In genomic region chr14:65438266-65438933, GRCh38 we compare ENCODE assay signal across 21 cellular contexts. TPM values are rescaled to one million over a fixed set of nuclear protein-coding genes. Genes with fewer than 3 reads are reported as not detected.
DNase-seq lines count a peak whose midpoint lies in the region; ATAC-seq, FAIRE-seq and TF ChIP-seq lines count a peak whose summit lies in the region.
"Had no signal": no experiment of that assay in that cellular context is flagged by ENCODE, and none has a peak within 500 bp of the region (broad histone marks: within the 10 kb centered on the region; RNA-seq: fewer than 3 reads in every experiment).

No MANE protein-coding gene starts in this region.

- POLR2A ChIA-PET in activated CD4-positive, alpha-beta T cell treated with anti-CD3 and anti-CD28 coated beads, Interleukin-2, amount 10 ng/mL, durations not matched to agents 7 days and 5 days (lab: Charles Lee), result no interaction called here
- POLR2A ChIA-PET in activated CD8-positive, alpha-beta T cell treated with anti-CD3 and anti-CD28 coated beads, Interleukin-2, amount 10 ng/mL, durations not matched to agents 7 days and 5 days (lab: Charles Lee), result interaction anchor here (0.6 kb wide), 1 partner anchor 120 kb away, joined by 5 read pairs; no protein-coding TSS in a partner anchor

- no peaks in the 10 kb centered on the region for H3K27me3 Mint-ChIP-seq in activated CD4-positive, alpha-beta T cell treated with anti-CD3 and anti-CD28 coated beads, Interleukin-2, amount 10 ng/mL, durations not matched to agents 7 days and 5 days
- no peaks in the 10 kb centered on the region for H3K27me3 Mint-ChIP-seq in activated CD8-positive, alpha-beta T cell treated with anti-CD3 and anti-CD28 coated beads, Interleukin-2, amount 10 ng/mL, durations not matched to agents 7 days and 5 days (ENCODE audit: low read depth)
- no peaks in the 10 kb centered on the region for H3K27me3 Mint-ChIP-seq in natural killer cell treated with Interleukin-12 subunit alpha and Interleukin-12 subunit beta and Interleukin-15 and Interleukin-18, amount 100 ng/mL, for 72 hours
- H3K27me3 Mint-ChIP-seq: naive B cell had no signal

- peak overlapping the region; percentile 52 for H3K27ac Mint-ChIP-seq in activated CD4-positive, alpha-beta T cell treated with anti-CD3 and anti-CD28 coated beads, Interleukin-2, amount 10 ng/mL, durations not matched to agents 7 days and 5 days
- H3K27ac Mint-ChIP-seq in activated CD8-positive, alpha-beta T cell treated with anti-CD3 and anti-CD28 coated beads, Interleukin-2, amount 10 ng/mL, durations not matched to agents 7 days and 5 days, result peak overlapping the region; percentile 75
- H3K27ac Mint-ChIP-seq in natural killer cell treated with Interleukin-12 subunit alpha and Interleukin-12 subunit beta and Interleukin-15 and Interleukin-18, amount 100 ng/mL, for 72 hours, result peak overlapping the region; percentile 83 to 90
- H3K27ac Mint-ChIP-seq: progenitor cell of endocrine pancreas had no signal

- no peak for DNase-seq in activated CD4-positive, alpha-beta T cell treated with anti-CD3 and anti-CD28 coated beads, Interleukin-2, amount 10 ng/mL, durations not matched to agents 7 days and 5 days
- DNase-seq in activated CD4-positive, alpha-beta T cell treated with anti-CD3 and anti-CD28 coated beads, Interleukin-2, amount 50 U/mL, for 4 hours, result no peak
- no peak for DNase-seq in activated CD8-positive, alpha-beta T cell treated with anti-CD3 and anti-CD28 coated beads, Interleukin-2, amount 10 ng/mL, durations not matched to agents 7 days and 5 days
- DNase-seq in natural killer cell treated with Interleukin-12 subunit alpha and Interleukin-12 subunit beta and Interleukin-15 and Interleukin-18, amount 100 ng/mL, for 72 hours (ENCODE audit: low spot score), result no peak
- no peak for DNase-seq in H54 (ENCODE audit: insufficient read length, low spot score)
- DNase-seq in stimulated activated CD4-positive, alpha-beta T cell treated with anti-CD3 and anti-CD28 coated beads, Interleukin-12 subunit alpha, Interleukin-12 subunit beta, amount 100 ng/mL, for 4 hours, result no peak
- DNase-seq: amniotic stem cell, COR-L47, foreskin fibroblast, left ventricle myocardium superior, naive B cell, NCI-H1694 treated with DMSO at 0.1 percent for 48 hours, NCI-H446 treated with DMSO at 0.1 percent for 48 hours, SIG-M5, T1000, uterus had no signal

- CTCF ChIA-PET in activated CD4-positive, alpha-beta T cell treated with anti-CD3 and anti-CD28 coated beads, Interleukin-2, amount 10 ng/mL, durations not matched to agents 7 days and 5 days (lab: Charles Lee), result interaction anchor here (1.0 to 1.4 kb wide), 4 partner anchors 8 to 51 kb away, joined by 3 to 4 read pairs (median 4); no protein-coding TSS in a partner anchor
- CTCF ChIA-PET in activated CD8-positive, alpha-beta T cell treated with anti-CD3 and anti-CD28 coated beads, Interleukin-2, amount 10 ng/mL, durations not matched to agents 7 days and 5 days (lab: Charles Lee), result interaction anchor here (0.6 to 1.7 kb wide), 6 partner anchors 22 to 386 kb away, joined by 3 to 7 read pairs (median 3); partner anchors contain the start of gene FUT8

- H3K9me3 ChIP-seq in KOPT-K1 (ENCODE audit: insufficient read depth, low read length, poor library complexity, severe bottlenecking), result peaks cover 19% of the 10 kb centered on the region
- H3K9me3 ChIP-seq: uterus had no signal

- H3K9me3 Mint-ChIP-seq in activated CD4-positive, alpha-beta T cell treated with anti-CD3 and anti-CD28 coated beads, Interleukin-2, amount 10 ng/mL, durations not matched to agents 7 days and 5 days, result peaks cover 10% of the 10 kb centered on the region
- peaks cover 8% of the 10 kb centered on the region for H3K9me3 Mint-ChIP-seq in activated CD8-positive, alpha-beta T cell treated with anti-CD3 and anti-CD28 coated beads, Interleukin-2, amount 10 ng/mL, durations not matched to agents 7 days and 5 days (ENCODE audit: insufficient read depth)
- no peaks in the 10 kb centered on the region for H3K9me3 Mint-ChIP-seq in natural killer cell treated with Interleukin-12 subunit alpha and Interleukin-12 subunit beta and Interleukin-15 and Interleukin-18, amount 100 ng/mL, for 72 hours

- H3K36me3 ChIP-seq in KOPT-K1 (ENCODE audit: insufficient read depth, low read length), result peaks cover 26% of the 10 kb centered on the region
- H3K36me3 ChIP-seq: uterus had no signal

- peaks cover 40% of the 10 kb centered on the region for H3K4me1 Mint-ChIP-seq in activated CD4-positive, alpha-beta T cell treated with anti-CD3 and anti-CD28 coated beads, Interleukin-2, amount 10 ng/mL, durations not matched to agents 7 days and 5 days
- H3K4me1 Mint-ChIP-seq in activated CD8-positive, alpha-beta T cell treated with anti-CD3 and anti-CD28 coated beads, Interleukin-2, amount 10 ng/mL, durations not matched to agents 7 days and 5 days (ENCODE audit: low read depth), result peaks cover 47% of the 10 kb centered on the region
- H3K4me1 Mint-ChIP-seq in natural killer cell treated with Interleukin-12 subunit alpha and Interleukin-12 subunit beta and Interleukin-15 and Interleukin-18, amount 100 ng/mL, for 72 hours (ENCODE audit: low read depth in 2 of 2), result peaks cover 29 to 35% of the 10 kb centered on the region in 2 donors

- FAIRE-seq in H54 (lab: Jason Lieb, UNC), result no peak
- FAIRE-seq: endometrium, G401.6 had no signal

- H3K36me3 Mint-ChIP-seq in activated CD4-positive, alpha-beta T cell treated with anti-CD3 and anti-CD28 coated beads, Interleukin-2, amount 10 ng/mL, durations not matched to agents 7 days and 5 days (ENCODE audit: low read depth), result peaks cover 56% of the 10 kb centered on the region
- H3K36me3 Mint-ChIP-seq in activated CD8-positive, alpha-beta T cell treated with anti-CD3 and anti-CD28 coated beads, Interleukin-2, amount 10 ng/mL, durations not matched to agents 7 days and 5 days (ENCODE audit: low read depth), result peaks cover 60% of the 10 kb centered on the region
- peaks cover 21% of the 10 kb centered on the region for H3K36me3 Mint-ChIP-seq in natural killer cell treated with Interleukin-12 subunit alpha and Interleukin-12 subunit beta and Interleukin-15 and Interleukin-18, amount 100 ng/mL, for 72 hours

- no peak for TF ChIP-seq POLR2A in H54 (IDR thresholded peaks at IDR 0.05; ENCODE audit: low read depth, low read length)

- peak overlapping the region; percentile 24 for H3K27ac ChIP-seq in KOPT-K1 (ENCODE audit: low read depth, low read length, poor library complexity, severe bottlenecking)
- H3K27ac ChIP-seq: uterus had no signal

- peak; percentile 57 for ATAC-seq in activated CD8-positive, alpha-beta T cell treated with anti-CD3 and anti-CD28 coated beads, Interleukin-2, amount 10 ng/mL, durations not matched to agents 7 days and 5 days
- peak; percentile 75 to 83 for ATAC-seq in natural killer cell treated with Interleukin-12 subunit alpha and Interleukin-12 subunit beta and Interleukin-15 and Interleukin-18, amount 100 ng/mL, for 72 hours
- no peak for ATAC-seq in GM18907 (IDR thresholded peaks at IDR 0.05; ENCODE audit: unreplicated experiment)
- ATAC-seq: left ventricle myocardium superior had no signal

- H3K4me3 Mint-ChIP-seq in activated CD4-positive, alpha-beta T cell treated with anti-CD3 and anti-CD28 coated beads, Interleukin-2, amount 10 ng/mL, durations not matched to agents 7 days and 5 days, result no peak overlapping the region
- peak overlapping the region; percentile 23 for H3K4me3 Mint-ChIP-seq in activated CD8-positive, alpha-beta T cell treated with anti-CD3 and anti-CD28 coated beads, Interleukin-2, amount 10 ng/mL, durations not matched to agents 7 days and 5 days
- H3K4me3 Mint-ChIP-seq in natural killer cell treated with Interleukin-12 subunit alpha and Interleukin-12 subunit beta and Interleukin-15 and Interleukin-18, amount 100 ng/mL, for 72 hours, result peak overlapping the region; percentile 70

RNA-seq across cellular contexts. Expression of gene FUT8, which starts 25.9 kb away (rescaled TPM):
- total RNA-seq in activated CD4-positive, alpha-beta T cell treated with anti-CD3 and anti-CD28 coated beads, Interleukin-2, amount 10 ng/mL, durations not matched to agents 7 days and 5 days, result 10 to 100 TPM; 70.9 to 79.2 TPM
- 100 to 1,000 TPM in 1 of 2 experiments, 10 to 100 TPM in 1; 99.2 to 101 TPM for total RNA-seq in activated CD8-positive, alpha-beta T cell treated with anti-CD3 and anti-CD28 coated beads, Interleukin-2, amount 10 ng/mL, durations not matched to agents 7 days and 5 days
- 100 to 1,000 TPM in 1 of 2 donors, 10 to 100 TPM in 1; 73.0 to 139 TPM for total RNA-seq in natural killer cell treated with Interleukin-12 subunit alpha and Interleukin-12 subunit beta and Interleukin-15 and Interleukin-18, amount 100 ng/mL, for 72 hours
